In genomic region chr19:14530005-14530348, GRCh38 we compare ENCODE assay signal across 8 cellular contexts. TPM values are rescaled to one million over a fixed set of nuclear protein-coding genes. Genes with fewer than 3 reads are reported as not detected.
A peak's percentile ranks its signal among the peaks of the same experiment; 100 is the strongest.
DNase-seq lines count a peak whose midpoint lies in the region; ATAC-seq and TF ChIP-seq lines count a peak whose summit lies in the region.

No MANE protein-coding gene starts in this region.

- DNase-seq in DND-41 = no peak
- peak; percentile 73 for DNase-seq in LoVo (ENCODE audit: low spot score)
- peak in 9 of 61 donors; percentile 47 to 79 (median 71) for DNase-seq in caudate nucleus (lab: John Stamatoyannopoulos, UW)
- DNase-seq in lung (ENCODE audit: low spot score) = peak; percentile 56
- no peak for DNase-seq in middle frontal gyrus (ENCODE audit: extremely low spot score, low spot score)
- no peak for DNase-seq in NCI-H1092 treated with DMSO at 0.1 percent for 48 hours (lab: John Stamatoyannopoulos, UW)
- no peak for DNase-seq in NCI-H2081 (lab: John Stamatoyannopoulos, UW)

- H2AFZ ChIP-seq in DND-41 (ENCODE audit: low read depth, low read length) = peak overlapping the region; percentile 83

- peak overlapping the region; percentile 92 for H3K4me2 ChIP-seq in DND-41 (ENCODE audit: insufficient read depth, low read length)

- H3K27ac ChIP-seq in DND-41 (ENCODE audit: low read length) (peak overlapping the region; percentile 87), caudate nucleus (ENCODE audit: low read depth, low read length) (peak overlapping the region; percentile 97), lung (ENCODE audit: low read depth in 1 of 2, low read length in 1 of 2) (peak overlapping the region; percentile 76 to 96), urinary bladder (ENCODE audit: low read depth) (peak overlapping the region; percentile 65)

- H4K20me1 ChIP-seq in DND-41 (ENCODE audit: insufficient read depth, low read length) = peaks cover 25% of the 10 kb centered on the region; the same call in 1 of the 2 replicates

- H3K4me1 ChIP-seq in DND-41 (ENCODE audit: insufficient read depth, low read length) (peaks cover 31% of the 10 kb centered on the region), lung (ENCODE audit: control insufficient read depth in 2 of 2, insufficient read depth in 2 of 2, low read length in 2 of 2) (peaks cover 0 to 4% of the 10 kb centered on the region in 2 donors), urinary bladder (ENCODE audit: insufficient read depth) (no peaks in the 10 kb centered on the region)

- peak overlapping the region; percentile 82 for H3K9ac ChIP-seq in DND-41 (ENCODE audit: low read depth, low read length)

- TF ChIP-seq CTCF in DND-41 (IDR thresholded peaks at IDR 0.05; ENCODE audit: borderline replicate concordance, extremely low read depth, low read length, poor library complexity, severe bottlenecking) = no peak
- TF ChIP-seq CTCF in lung (IDR thresholded peaks at IDR 0.05; ENCODE audit: control extremely low read depth, extremely low read depth) = no peak

- H3K4me3 ChIP-seq in DND-41 (ENCODE audit: low read depth in 1 of 2, low read length in 2 of 2) (peak overlapping the region; percentile 87 to 95), lung (peak overlapping the region; percentile 60), urinary bladder (ENCODE audit: low read depth, low read length) (peak overlapping the region; percentile 60)

- 0% methylated on average over 18 of the region's 18 CpGs for WGBS in lung, 2 donors
- under 1% methylated on average over 18 of the region's 18 CpGs for WGBS in urinary bladder

- H3K36me3 ChIP-seq in DND-41 (ENCODE audit: insufficient read depth, low read length) (peaks cover 11% of the 10 kb centered on the region), lung (ENCODE audit: control insufficient read depth in 2 of 2, insufficient read depth in 2 of 2, low read length in 2 of 2) (peaks cover 0 to 6% of the 10 kb centered on the region in 2 donors), urinary bladder (ENCODE audit: insufficient read depth) (no peaks in the 10 kb centered on the region)

- H3K9me3 ChIP-seq in DND-41 (ENCODE audit: insufficient read depth, low read length, severe bottlenecking) (no peaks in the 10 kb centered on the region), lung (ENCODE audit: control insufficient read depth in 2 of 2, insufficient read depth in 1 of 2, low read length in 1 of 2) (no peaks in the 10 kb centered on the region)

- ATAC-seq in DND-41 (ENCODE audit: insufficient read depth, low read depth) (no peak), lung (ENCODE audit: insufficient read depth, low FRiP score) (no peak)

- H3K27me3 ChIP-seq in DND-41 (ENCODE audit: insufficient read depth, low read length, poor library complexity) (no peaks in the 10 kb centered on the region), lung (ENCODE audit: control insufficient read depth, insufficient read depth) (no peaks in the 10 kb centered on the region)

- peaks cover 53% of the 10 kb centered on the region for H3K79me2 ChIP-seq in DND-41 (ENCODE audit: insufficient read depth, low read length)

RNA-seq across cellular contexts. Expression of gene TECR, which starts 0.6 kb away (rescaled TPM):
- total RNA-seq in lung = 100 to 1,000 TPM in 1 of 2 donors, 10 to 100 TPM in 1; 32.7 to 153 TPM
- 100 to 1,000 TPM in 1 of 2 donors, 10 to 100 TPM in 1; 89.1 to 193 TPM for polyA plus RNA-seq in lung
- total RNA-seq in urinary bladder = 17.6 TPM
- polyA plus RNA-seq in urinary bladder = 98.2 TPM

RNA-seq across cellular contexts. Expression of gene DNAJB1, which starts 11.8 kb away (rescaled TPM):
- 100 to 1,000 TPM; 115 to 171 TPM for total RNA-seq in lung
- polyA plus RNA-seq in lung = 10 to 100 TPM; 72.2 to 73.7 TPM
- total RNA-seq in urinary bladder = 39.3 TPM
- 86.2 TPM for polyA plus RNA-seq in urinary bladder

RNA-seq across cellular contexts. Expression of gene GIPC1, which starts 34.0 kb away (rescaled TPM):
- total RNA-seq in lung = 100 to 1,000 TPM in 1 of 2 donors, 10 to 100 TPM in 1; 94.9 to 136 TPM
- 100 to 1,000 TPM; 126 to 156 TPM for polyA plus RNA-seq in lung
- 46.3 TPM for total RNA-seq in urinary bladder
- 98.8 TPM for polyA plus RNA-seq in urinary bladder

RNA-seq across cellular contexts. Expression of gene NDUFB7, which starts 41.9 kb away (rescaled TPM):
- 100 to 1,000 TPM; 105 to 192 TPM for total RNA-seq in lung
- polyA plus RNA-seq in lung = 100 to 1,000 TPM; 409 to 415 TPM
- 113 TPM for total RNA-seq in urinary bladder
- polyA plus RNA-seq in urinary bladder = 505 TPM

RNA-seq across cellular contexts. Expression of gene CLEC17A, which starts 52.9 kb away (rescaled TPM):
- total RNA-seq in lung = 1 to 10 TPM in 1 of 2 donors, under 1 TPM in 1; 0.18 to 2.3 TPM
- polyA plus RNA-seq in lung = under 1 TPM; 0.08 to 0.45 TPM
- total RNA-seq in urinary bladder = 0.21 TPM
- polyA plus RNA-seq in urinary bladder = not detected

Comparison
In these comparisons a context has a peak if more than half of its experiments do, and no peak if none do; other contexts are left out.
1. DNase-seq: peak in LoVo (single experiment) and lung (single experiment); none in DND-41 (single experiment), middle frontal gyrus (single experiment), NCI-H1092 treated with DMSO at 0.1 percent for 48 hours (single experiment) and NCI-H2081 (0 of 2).
2. Peak in every context shown above with its lines, with median percentiles within 50 percentile points of each other: H3K27ac ChIP-seq and H3K4me3 ChIP-seq.